Comparison of ENCODE assay signal across 17 cellular contexts in genomic region chr10:74977072-74977471, GRCh38.
DNase-seq lines count a peak whose midpoint lies in the region; ATAC-seq, FAIRE-seq and TF ChIP-seq lines count a peak whose summit lies in the region.
"Had no signal": no experiment of that assay in that cellular context is flagged by ENCODE, and none has a peak within 500 bp of the region (broad histone marks: within the 10 kb centered on the region; RNA-seq: fewer than 3 reads in every experiment).

No MANE protein-coding gene starts in this region.

- peaks cover 32% of the 10 kb centered on the region for H3K4me1 Mint-ChIP-seq in activated CD8-positive, alpha-beta memory T cell treated with anti-CD3 and anti-CD28 coated beads, Interleukin-2, amount 10 ng/mL, durations not matched to agents 7 days and 5 days
- H3K4me1 Mint-ChIP-seq in activated CD8-positive, alpha-beta T cell treated with anti-CD3 and anti-CD28 coated beads for 36 hours (ENCODE audit: low read depth): peaks cover 49% of the 10 kb centered on the region
- peaks cover 38 to 42% of the 10 kb centered on the region in 2 donors for H3K4me1 Mint-ChIP-seq in natural killer cell treated with Interleukin-12 subunit alpha and Interleukin-12 subunit beta and Interleukin-15 and Interleukin-18, amount 100 ng/mL, for 72 hours (ENCODE audit: low read depth in 2 of 2)

- no peaks in the 10 kb centered on the region for H3K9me3 Mint-ChIP-seq in activated CD8-positive, alpha-beta memory T cell treated with anti-CD3 and anti-CD28 coated beads, Interleukin-2, amount 10 ng/mL, durations not matched to agents 7 days and 5 days (ENCODE audit: low read depth)
- no peaks in the 10 kb centered on the region for H3K9me3 Mint-ChIP-seq in activated CD8-positive, alpha-beta T cell treated with anti-CD3 and anti-CD28 coated beads for 36 hours
- no peaks in the 10 kb centered on the region for H3K9me3 Mint-ChIP-seq in natural killer cell treated with Interleukin-12 subunit alpha and Interleukin-12 subunit beta and Interleukin-15 and Interleukin-18, amount 100 ng/mL, for 72 hours

- no peak for ATAC-seq in activated CD8-positive, alpha-beta memory T cell treated with anti-CD3 and anti-CD28 coated beads, Interleukin-2, amount 10 ng/mL, durations not matched to agents 7 days and 5 days
- ATAC-seq in activated CD8-positive, alpha-beta T cell treated with anti-CD3 and anti-CD28 coated beads for 36 hours: peak; percentile 52
- no peak for ATAC-seq in natural killer cell treated with Interleukin-12 subunit alpha and Interleukin-12 subunit beta and Interleukin-15 and Interleukin-18, amount 100 ng/mL, for 72 hours
- no peak for ATAC-seq in GM21515 (IDR thresholded peaks at IDR 0.05; ENCODE audit: unreplicated experiment)
- ATAC-seq: heart right ventricle had no signal

- peaks cover 35% of the 10 kb centered on the region for H3K36me3 Mint-ChIP-seq in activated CD8-positive, alpha-beta memory T cell treated with anti-CD3 and anti-CD28 coated beads, Interleukin-2, amount 10 ng/mL, durations not matched to agents 7 days and 5 days
- H3K36me3 Mint-ChIP-seq in activated CD8-positive, alpha-beta T cell treated with anti-CD3 and anti-CD28 coated beads for 36 hours (ENCODE audit: low read depth): peaks cover 35% of the 10 kb centered on the region
- H3K36me3 Mint-ChIP-seq in natural killer cell treated with Interleukin-12 subunit alpha and Interleukin-12 subunit beta and Interleukin-15 and Interleukin-18, amount 100 ng/mL, for 72 hours: peaks cover 18% of the 10 kb centered on the region

- intact Hi-C loops in activated CD8-positive, alpha-beta T cell treated with anti-CD3 and anti-CD28 coated beads for 36 hours (cut with micrococcal nuclease): loop anchor here (10.0 kb wide), 1 partner anchor 152 kb away; the partner anchor contains the start of gene KAT6B

- POLR2A ChIA-PET in activated CD8-positive, alpha-beta T cell treated with anti-CD3 and anti-CD28 coated beads for 36 hours (lab: Charles Lee): interaction anchor here (0.6 to 1.4 kb wide), 4 partner anchors 9 to 150 kb away, joined by 3 to 6 read pairs (median 4); partner anchors contain the start of gene KAT6B

- TF ChIP-seq CTCF in activated CD8-positive, alpha-beta T cell treated with anti-CD3 and anti-CD28 coated beads for 36 hours (IDR thresholded peaks at IDR 0.05): no peak
- TF ChIP-seq CTCF in GM13976 (IDR thresholded peaks at IDR 0.05; ENCODE audit: borderline replicate concordance, control extremely low read depth, extremely low read depth, insufficient read depth, missing control alignments): no peak

- in situ Hi-C loops in GM13976 (cut with MboI; ENCODE audit: low sequenced_read_pairs, unreplicated experiment): no loop called here

- DNase-seq in activated CD8-positive, alpha-beta memory T cell treated with anti-CD3 and anti-CD28 coated beads, Interleukin-2, amount 10 ng/mL, durations not matched to agents 7 days and 5 days: no peak
- DNase-seq in activated CD8-positive, alpha-beta memory T cell treated with anti-CD3 and anti-CD28 coated beads, Interleukin-2, amount 50 U/mL, for 4 hours: no peak
- DNase-seq in GM12892 (ENCODE audit: insufficient read length) (no peak), SW480 (ENCODE audit: low spot score) (no peak), GM13976 (ENCODE audit: low spot score) (no peak)
- no peak for DNase-seq in activated CD8-positive, alpha-beta T cell treated with anti-CD3 and anti-CD28 coated beads for 36 hours
- no peak for DNase-seq in natural killer cell treated with Interleukin-12 subunit alpha and Interleukin-12 subunit beta and Interleukin-15 and Interleukin-18, amount 100 ng/mL, for 72 hours (ENCODE audit: low spot score)
- DNase-seq: activated effector memory CD4-positive, alpha-beta T cell treated with anti-CD3 and anti-CD28 coated beads, Interleukin-2, amount 50 U/mL, for 16 hours; colonic mucosa; HCEC 1CT; heart right ventricle; Kasumi-1; pancreas; PC-9; sigmoid colon had no signal

- peak; percentile 21 for FAIRE-seq in GM12892 (lab: Jason Lieb, UNC)
- FAIRE-seq: pancreas, urothelium cell line had no signal

- H3K27ac Mint-ChIP-seq in activated CD8-positive, alpha-beta memory T cell treated with anti-CD3 and anti-CD28 coated beads, Interleukin-2, amount 10 ng/mL, durations not matched to agents 7 days and 5 days: peak overlapping the region; percentile 28
- peak overlapping the region; percentile 79 for H3K27ac Mint-ChIP-seq in activated CD8-positive, alpha-beta T cell treated with anti-CD3 and anti-CD28 coated beads for 36 hours
- peak overlapping the region; percentile 88 to 95 for H3K27ac Mint-ChIP-seq in natural killer cell treated with Interleukin-12 subunit alpha and Interleukin-12 subunit beta and Interleukin-15 and Interleukin-18, amount 100 ng/mL, for 72 hours

- H3K4me3 Mint-ChIP-seq in activated CD8-positive, alpha-beta memory T cell treated with anti-CD3 and anti-CD28 coated beads, Interleukin-2, amount 10 ng/mL, durations not matched to agents 7 days and 5 days: peak overlapping the region; percentile 10
- peak overlapping the region; percentile 55 for H3K4me3 Mint-ChIP-seq in activated CD8-positive, alpha-beta T cell treated with anti-CD3 and anti-CD28 coated beads for 36 hours
- peak overlapping the region; percentile 79 for H3K4me3 Mint-ChIP-seq in natural killer cell treated with Interleukin-12 subunit alpha and Interleukin-12 subunit beta and Interleukin-15 and Interleukin-18, amount 100 ng/mL, for 72 hours

- TF ChIP-seq POLR2A in GM12892 (IDR thresholded peaks at IDR 0.05; ENCODE audit: low read depth, low read length): no peak

- CTCF ChIA-PET in activated CD8-positive, alpha-beta memory T cell treated with anti-CD3 and anti-CD28 coated beads, Interleukin-2, amount 10 ng/mL, durations not matched to agents 7 days and 5 days (lab: Charles Lee): interaction anchor here (0.8 to 1.4 kb wide), 4 partner anchors 8 to 27 kb away, joined by 3 to 5 read pairs (median 3); no protein-coding TSS in a partner anchor
- CTCF ChIA-PET in activated CD8-positive, alpha-beta T cell treated with anti-CD3 and anti-CD28 coated beads for 36 hours (lab: Charles Lee): interaction anchor here (0.8 to 2.5 kb wide), 3 partner anchors 10 to 43 kb away, joined by 3 to 14 read pairs (median 3); no protein-coding TSS in a partner anchor

- no peaks in the 10 kb centered on the region for H3K27me3 Mint-ChIP-seq in activated CD8-positive, alpha-beta memory T cell treated with anti-CD3 and anti-CD28 coated beads, Interleukin-2, amount 10 ng/mL, durations not matched to agents 7 days and 5 days
- H3K27me3 Mint-ChIP-seq in activated CD8-positive, alpha-beta T cell treated with anti-CD3 and anti-CD28 coated beads for 36 hours: no peaks in the 10 kb centered on the region
- no peaks in the 10 kb centered on the region for H3K27me3 Mint-ChIP-seq in natural killer cell treated with Interleukin-12 subunit alpha and Interleukin-12 subunit beta and Interleukin-15 and Interleukin-18, amount 100 ng/mL, for 72 hours

Comparison
In these comparisons a context has a peak if more than half of its experiments do, and no peak if none do; other contexts are left out.
1. H3K27ac Mint-ChIP-seq: peak in every context shown above with its lines; median percentile 92 in natural killer cell treated with Interleukin-12 subunit alpha and Interleukin-12 subunit beta and Interleukin-15 and Interleukin-18, amount 100 ng/mL, for 72 hours; 79 in activated CD8-positive, alpha-beta T cell treated with anti-CD3 and anti-CD28 coated beads for 36 hours; 28 in activated CD8-positive, alpha-beta memory T cell treated with anti-CD3 and anti-CD28 coated beads, Interleukin-2, amount 10 ng/mL, durations not matched to agents 7 days and 5 days.
2. H3K4me3 Mint-ChIP-seq: peak in every context shown above with its lines; median percentile 79 in natural killer cell treated with Interleukin-12 subunit alpha and Interleukin-12 subunit beta and Interleukin-15 and Interleukin-18, amount 100 ng/mL, for 72 hours; 55 in activated CD8-positive, alpha-beta T cell treated with anti-CD3 and anti-CD28 coated beads for 36 hours; 10 in activated CD8-positive, alpha-beta memory T cell treated with anti-CD3 and anti-CD28 coated beads, Interleukin-2, amount 10 ng/mL, durations not matched to agents 7 days and 5 days.